Comparison of ENCODE assay signal across 19 cellular contexts in genomic region chr14:98893675-98894074, GRCh38.
DNase-seq lines count a peak whose midpoint lies in the region; ATAC-seq and TF ChIP-seq lines count a peak whose summit lies in the region.
"Had no signal": no experiment of that assay in that cellular context is flagged by ENCODE, and none has a peak within 500 bp of the region (broad histone marks: within the 10 kb centered on the region; RNA-seq: fewer than 3 reads in every experiment).

No MANE protein-coding gene starts in this region.

- dilution Hi-C loops in mammary epithelial cell (cut with HindIII; ENCODE audit: low sequenced_read_pairs): no loop called here

- H4K20me1 ChIP-seq in mammary epithelial cell (ENCODE audit: insufficient read depth, low read length): no peaks in the 10 kb centered on the region

- H3K9me3 ChIP-seq in mammary epithelial cell (replicated peaks; ENCODE audit: insufficient read depth, low read length) (peaks cover 2% of the 10 kb centered on the region), breast epithelium (no peaks in the 10 kb centered on the region)
- H3K9me3 ChIP-seq: SJSA1 had no signal

- no TSS peak for BruUV-seq in mammary epithelial cell (replicated peaks; lab: Mats Ljungman, UMichigan)

- TF ChIP-seq POLR2A in breast epithelium (IDR thresholded peaks at IDR 0.05): no peak

- H3K4me1 ChIP-seq in mammary epithelial cell (ENCODE audit: insufficient read depth, low read length): peaks cover 14% of the 10 kb centered on the region
- H3K4me1 ChIP-seq in breast epithelium: no peaks in the 10 kb centered on the region

- ATAC-seq in HG02885 (IDR thresholded peaks at IDR 0.05; ENCODE audit: poor library complexity, unreplicated experiment) (no peak), HG03196 (IDR thresholded peaks at IDR 0.05; ENCODE audit: unreplicated experiment) (no peak)

- in situ Hi-C loops in mammary epithelial cell (cut with MboI; ENCODE audit: low sequenced_read_pairs in 2 of 2): no loop called here

- H3K9ac ChIP-seq in mammary epithelial cell (ENCODE audit: insufficient read depth, low read length): no peak overlapping the region

- intact Hi-C loops in mammary epithelial cell (cut with micrococcal nuclease) (no loop called here), breast epithelium (cut with DNase I; ENCODE audit: low total_unique reads) (no loop called here), posterior vena cava (cut with DNase I) (no loop called here)

- CTCF ChIA-PET in mammary epithelial cell (lab: Charles Lee; ENCODE audit: low non-redundant PET): interaction anchor here (0.7 kb wide), 1 partner anchor 11 kb away, joined by 3 read pairs; no protein-coding TSS in a partner anchor

- H3K36me3 ChIP-seq in mammary epithelial cell (ENCODE audit: insufficient read depth, low read length) (no peaks in the 10 kb centered on the region), breast epithelium (no peaks in the 10 kb centered on the region)
- H3K36me3 ChIP-seq: SJSA1 had no signal

- TF ChIP-seq CTCF in mammary epithelial cell (conservative IDR thresholded peaks at IDR 0.05 in 1 of 2, IDR thresholded peaks at IDR 0.05 in 1 of 2; ENCODE audit: extremely low read depth in 1 of 2, insufficient read depth in 1 of 2, low read depth in 1 of 2, low read length in 2 of 2) (no peak), breast epithelium (IDR thresholded peaks at IDR 0.05) (no peak), epithelial cell of esophagus (IDR thresholded peaks at IDR 0.05; ENCODE audit: insufficient read depth, low read depth, low read length, missing control alignments) (no peak)

- no peak overlapping the region for H3K4me2 ChIP-seq in mammary epithelial cell (ENCODE audit: insufficient read depth, low read depth, low read length)

- no peaks in the 10 kb centered on the region for H3K79me2 ChIP-seq in mammary epithelial cell (ENCODE audit: insufficient read depth, low read length)

- H3K27ac ChIP-seq in mammary epithelial cell (ENCODE audit: insufficient read depth, low read depth, low read length) (no peak overlapping the region), breast epithelium (no peak overlapping the region)
- H3K27ac ChIP-seq: SJSA1 had no signal

- no peak overlapping the region for H3K4me3 ChIP-seq in mammary epithelial cell (replicated peaks in 1 of 3; ENCODE audit: insufficient read depth in 1 of 3, low read depth in 2 of 3, low read length in 3 of 3)
- no peak overlapping the region for H3K4me3 ChIP-seq in breast epithelium
- H3K4me3 ChIP-seq in epithelial cell of esophagus (ENCODE audit: low read length): no peak overlapping the region
- H3K4me3 ChIP-seq: SJSA1 had no signal

- DNase-seq in mammary epithelial cell (peak; percentile 77), breast epithelium (ENCODE audit: low spot score in 2 of 2) (no peak), epithelial cell of esophagus (ENCODE audit: low read depth) (peak; percentile 86), posterior vena cava (ENCODE audit: low spot score) (peak; percentile 5), medulla oblongata (ENCODE audit: extremely low spot score) (no peak)
- DNase-seq: Calu3, DMS79 treated with DMSO at 0.1 percent for 48 hours, KBM-7, MV-4-11, NCI-H1105, NCI-H1436 treated with DMSO at 0.1 percent for 48 hours, NCI-H187 treated with DMSO at 0.1 percent for 48 hours, NCI-H2107, NCI-H524, NCI-H748 treated with DMSO at 0.1 percent for 48 hours, Right ventricle myocardium superior had no signal

- H2AFZ ChIP-seq in mammary epithelial cell (ENCODE audit: low read depth, low read length): no peak overlapping the region

- H3K27me3 ChIP-seq in mammary epithelial cell (ENCODE audit: insufficient read depth, low read length) (no peaks in the 10 kb centered on the region), breast epithelium (no peaks in the 10 kb centered on the region)
- H3K27me3 ChIP-seq: SJSA1 had no signal

Comparison
In these comparisons a context has a peak if more than half of its experiments do, and no peak if none do; other contexts are left out.
1. DNase-seq: peak in mammary epithelial cell (single experiment), epithelial cell of esophagus (single experiment) and posterior vena cava (single experiment); none in breast epithelium (0 of 2) and medulla oblongata (single experiment).